8 cellular contexts compared by ENCODE assay signal in the genomic region with DNA sequence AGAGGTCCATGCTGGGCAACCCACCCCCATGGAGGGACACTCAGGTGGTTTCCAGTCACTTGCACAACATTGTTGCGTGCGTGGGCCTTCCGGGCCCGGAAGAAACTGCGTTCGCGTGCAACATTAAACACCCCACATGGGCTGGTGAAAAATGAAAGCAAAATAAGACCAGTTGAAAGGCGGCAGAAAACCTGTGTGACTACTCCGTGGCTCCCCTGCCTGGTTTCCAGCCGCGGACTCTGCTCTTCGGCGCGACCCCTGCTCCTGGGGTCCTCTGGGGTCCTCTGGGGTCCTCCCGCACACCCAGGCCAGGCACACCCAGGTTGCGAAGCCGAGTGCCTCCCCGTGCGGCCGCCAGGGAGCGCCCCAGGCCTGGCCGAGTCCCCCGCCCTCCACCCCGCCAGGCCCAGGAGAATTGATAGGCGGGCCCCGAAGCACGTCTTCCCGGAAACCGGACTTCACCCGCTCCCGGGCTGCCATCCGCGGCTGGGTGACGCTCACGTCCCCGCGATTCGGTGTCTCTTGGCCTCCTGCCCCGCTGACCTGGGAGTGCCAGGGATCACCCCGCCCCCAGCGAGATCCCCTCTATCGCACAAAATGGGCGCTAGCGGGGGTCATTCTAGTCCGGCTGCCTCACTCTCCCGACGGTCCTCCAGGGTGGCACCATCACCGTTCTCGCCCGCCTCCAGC. TPM values are rescaled to one million over a fixed set of nuclear protein-coding genes. Genes with fewer than 3 reads are reported as not detected.
DNase-seq lines count a peak whose midpoint lies in the region; ATAC-seq and TF ChIP-seq lines count a peak whose summit lies in the region.

No MANE protein-coding gene starts in this region.

- H3K36me3 Mint-ChIP-seq in T-helper 2 cell treated with Interferon-gamma antibody and Interleukin-4, amounts not matched to agents 5 μg/mL and 100 μg/mL, for 36 hours (ENCODE audit: low read depth): peaks cover 15% of the 10 kb centered on the region

- H3K27ac ChIP-seq in brain microvascular endothelial cell: no peak overlapping the region

- peak overlapping the region; percentile 30 for H3K4me3 ChIP-seq in brain microvascular endothelial cell (ENCODE audit: low read depth, low read length)

- H3K9me3 Mint-ChIP-seq in T-helper 2 cell treated with Interferon-gamma antibody and Interleukin-4, amounts not matched to agents 5 μg/mL and 100 μg/mL, for 36 hours: no peaks in the 10 kb centered on the region

- H3K4me3 Mint-ChIP-seq in T-helper 2 cell treated with Interferon-gamma antibody and Interleukin-4, amounts not matched to agents 5 μg/mL and 100 μg/mL, for 36 hours: peak overlapping the region; percentile 91

- ATAC-seq in HG03469 (IDR thresholded peaks at IDR 0.05; ENCODE audit: unreplicated experiment): peak; percentile 61

- H3K27me3 ChIP-seq in brain microvascular endothelial cell (replicated peaks): no peaks in the 10 kb centered on the region

- H3K4me1 Mint-ChIP-seq in T-helper 2 cell treated with Interferon-gamma antibody and Interleukin-4, amounts not matched to agents 5 μg/mL and 100 μg/mL, for 36 hours (ENCODE audit: low read depth): peaks cover 28% of the 10 kb centered on the region

- peak overlapping the region; percentile 96 for H3K27ac Mint-ChIP-seq in T-helper 2 cell treated with Interferon-gamma antibody and Interleukin-4, amounts not matched to agents 5 μg/mL and 100 μg/mL, for 36 hours

- H3K36me3 ChIP-seq in brain microvascular endothelial cell (replicated peaks): no peaks in the 10 kb centered on the region

- DNase-seq in AG20443 (ENCODE audit: low spot score) (peak; percentile 89), GM19238 (ENCODE audit: insufficient read length, low spot score) (peak; percentile 63), brain microvascular endothelial cell (no peak), left kidney (ENCODE audit: low read depth, low spot score) (peak; percentile 70), A172 (ENCODE audit: low spot score) (no peak)
- DNase-seq in T-helper 2 cell treated with Interferon-gamma antibody and Interleukin-4, amounts not matched to agents 5 μg/mL and 100 μg/mL, for 36 hours (ENCODE audit: low spot score): peak; percentile 74
- DNase-seq in stimulated activated CD8-positive, alpha-beta memory T cell treated with anti-CD3 and anti-CD28 coated beads, Interleukin-12 subunit alpha, Interleukin-12 subunit beta, amount 100 ng/mL, for 24 hours (ENCODE audit: extremely low read depth): peak; percentile 42

- in situ Hi-C loops in brain microvascular endothelial cell (cut with HindIII; ENCODE audit: low pct_ligation_motif_present, low sequenced_read_pairs): no loop called here

- no peaks in the 10 kb centered on the region for H3K27me3 Mint-ChIP-seq in T-helper 2 cell treated with Interferon-gamma antibody and Interleukin-4, amounts not matched to agents 5 μg/mL and 100 μg/mL, for 36 hours (ENCODE audit: low read depth)

- TF ChIP-seq CTCF in brain microvascular endothelial cell (IDR thresholded peaks at IDR 0.05; ENCODE audit: low read depth, low read length, missing control alignments): peak; percentile 57

RNA-seq across cellular contexts. Expression of gene SH2D4B, which starts 1.9 kb away (rescaled TPM):
- 0.07 and 0.53 TPM in 2 replicates for total RNA-seq in A172 (2014; rRNA removed; shearing (Covaris generic))

Comparison
In these comparisons a context has a peak if more than half of its experiments do, and no peak if none do; other contexts are left out.
1. DNase-seq: peak in AG20443 (single experiment), GM19238 (single experiment), T-helper 2 cell treated with Interferon-gamma antibody and Interleukin-4, amounts not matched to agents 5 μg/mL and 100 μg/mL, for 36 hours (single experiment), left kidney (single experiment) and stimulated activated CD8-positive, alpha-beta memory T cell treated with anti-CD3 and anti-CD28 coated beads, Interleukin-12 subunit alpha, Interleukin-12 subunit beta, amount 100 ng/mL, for 24 hours (single experiment); none in brain microvascular endothelial cell (single experiment) and A172 (single experiment).